ENCODE assay signal across 11 cellular contexts in the genomic region with DNA sequence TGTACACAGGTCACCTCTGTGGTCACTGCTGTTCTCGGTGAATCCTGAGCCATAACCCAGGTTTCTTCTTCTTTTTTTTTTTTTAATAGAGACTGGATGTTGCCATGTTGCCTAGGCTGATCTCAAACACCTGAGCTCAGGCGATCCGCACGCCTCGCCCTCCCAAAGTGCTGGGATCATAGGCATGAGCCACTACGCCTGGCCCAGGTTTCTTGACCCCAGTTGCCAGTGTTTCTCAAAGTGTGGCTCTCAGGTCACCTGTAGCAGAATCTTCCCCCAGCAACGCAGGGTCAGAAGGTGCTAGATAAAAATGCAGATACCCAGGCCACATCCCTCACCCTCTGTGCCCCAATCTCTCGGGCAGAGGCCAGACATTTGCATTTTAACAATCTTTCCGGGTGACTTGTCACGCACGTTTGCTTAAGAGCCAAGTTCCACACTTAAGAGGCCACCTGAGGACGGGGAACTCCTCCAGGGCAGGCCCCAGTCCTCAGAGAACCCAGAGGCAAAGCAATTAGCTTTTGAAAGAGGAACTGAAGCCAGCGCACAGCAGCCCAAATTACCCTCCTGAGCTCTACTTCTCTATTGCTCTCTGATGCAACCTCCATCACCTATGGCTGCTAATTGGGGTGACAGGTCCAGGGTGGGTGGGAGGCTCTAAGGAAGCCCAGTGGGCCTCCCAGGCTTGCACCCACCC.
DNase-seq lines count a peak whose midpoint lies in the region; ATAC-seq and TF ChIP-seq lines count a peak whose summit lies in the region.
"Had no signal": no experiment of that assay in that cellular context is flagged by ENCODE, and none has a peak within 500 bp of the region (broad histone marks: within the 10 kb centered on the region; RNA-seq: fewer than 3 reads in every experiment).

No MANE protein-coding gene starts in this region.

- H3K9me3 Mint-ChIP-seq in dendritic cell treated with granulocyte-macrophage colony-stimulating factor and Interleukin-4, amounts not matched to agents 40 ng/mL and 50 ng/mL, for 4 days, result no peaks in the 10 kb centered on the region
- no peaks in the 10 kb centered on the region for H3K9me3 Mint-ChIP-seq in HFFc6

- no peak for TF ChIP-seq POLR2A in erythroblast (IDR thresholded peaks at IDR 0.05; ENCODE audit: low read length)

- H3K4me1 Mint-ChIP-seq in dendritic cell treated with granulocyte-macrophage colony-stimulating factor and Interleukin-4, amounts not matched to agents 40 ng/mL and 50 ng/mL, for 4 days (ENCODE audit: low read depth), result peaks cover 22% of the 10 kb centered on the region
- peaks cover 32% of the 10 kb centered on the region for H3K4me1 Mint-ChIP-seq in HFFc6 (ENCODE audit: low read depth)

- H3K36me3 Mint-ChIP-seq in dendritic cell treated with granulocyte-macrophage colony-stimulating factor and Interleukin-4, amounts not matched to agents 40 ng/mL and 50 ng/mL, for 4 days (ENCODE audit: low read depth), result peaks cover 69% of the 10 kb centered on the region
- H3K36me3 Mint-ChIP-seq in HFFc6 (ENCODE audit: low read depth), result 0 out of 2 replicates have a peak, but pooled peaks cover 4% of the 10 kb centered on the region

- no peak overlapping the region for H3K4me3 Mint-ChIP-seq in dendritic cell treated with granulocyte-macrophage colony-stimulating factor and Interleukin-4, amounts not matched to agents 40 ng/mL and 50 ng/mL, for 4 days
- no peak overlapping the region for H3K4me3 Mint-ChIP-seq in HFFc6
- H3K4me3 Mint-ChIP-seq: activated naive CD8-positive, alpha-beta T cell had no signal

- peak; percentile 92 for ATAC-seq in GM18520 (IDR thresholded peaks at IDR 0.05; ENCODE audit: unreplicated experiment)
- ATAC-seq in GM21576 (IDR thresholded peaks at IDR 0.05; ENCODE audit: unreplicated experiment), result peak; percentile 97
- peak; percentile 98 for ATAC-seq in HG03460 (IDR thresholded peaks at IDR 0.05; ENCODE audit: unreplicated experiment)
- ATAC-seq in left cardiac atrium, result no peak
- ATAC-seq: right lobe of liver had no signal

- H3K27me3 Mint-ChIP-seq in dendritic cell treated with granulocyte-macrophage colony-stimulating factor and Interleukin-4, amounts not matched to agents 40 ng/mL and 50 ng/mL, for 4 days, result peaks cover 2% of the 10 kb centered on the region
- H3K27me3 Mint-ChIP-seq in HFFc6 (ENCODE audit: insufficient read depth), result peaks cover 3% of the 10 kb centered on the region
- H3K27me3 Mint-ChIP-seq: activated naive CD8-positive, alpha-beta T cell had no signal

- no peak for DNase-seq in NCI-H510A (lab: John Stamatoyannopoulos, UW)
- DNase-seq in HFFc6, result no peak
- DNase-seq in erythroblast (lab: John Stamatoyannopoulos, UW), result no peak
- DNase-seq in left cardiac atrium, result no peak
- DNase-seq: tibial artery had no signal

- no peak for TF ChIP-seq CTCF in HFFc6 (IDR thresholded peaks at IDR 0.05)

- H3K27ac Mint-ChIP-seq in dendritic cell treated with granulocyte-macrophage colony-stimulating factor and Interleukin-4, amounts not matched to agents 40 ng/mL and 50 ng/mL, for 4 days, result peak overlapping the region; percentile 12
- no peak overlapping the region for H3K27ac Mint-ChIP-seq in HFFc6
- H3K27ac Mint-ChIP-seq: activated naive CD8-positive, alpha-beta T cell had no signal

- intact Hi-C loops in dendritic cell treated with granulocyte-macrophage colony-stimulating factor and Interleukin-4, amounts not matched to agents 40 ng/mL and 50 ng/mL, for 4 days (cut with micrococcal nuclease), result no loop called here
- intact Hi-C loops in left cardiac atrium (cut with DNase I), result no loop called here

Comparison
In these comparisons a context has a peak if more than half of its experiments do, and no peak if none do; other contexts are left out.
1. ATAC-seq: peak in GM18520 (single experiment), GM21576 (single experiment) and HG03460 (single experiment); none in left cardiac atrium (0 of 2).